In genomic region chr1:204992499-204992898, GRCh38 we compare ENCODE assay signal across 14 cellular contexts. TPM values are rescaled to one million over a fixed set of nuclear protein-coding genes. Genes with fewer than 3 reads are reported as not detected.
A peak's percentile ranks its signal among the peaks of the same experiment; 100 is the strongest.
DNase-seq lines count a peak whose midpoint lies in the region; ATAC-seq, FAIRE-seq and TF ChIP-seq lines count a peak whose summit lies in the region.
"Had no signal": no experiment of that assay in that cellular context is flagged by ENCODE, and none has a peak within 500 bp of the region (broad histone marks: within the 10 kb centered on the region; RNA-seq: fewer than 3 reads in every experiment).

No MANE protein-coding gene starts in this region.

- H3K36me3 ChIP-seq in WERI-Rb-1 (peaks cover 29% of the 10 kb centered on the region), left lung (no peaks in the 10 kb centered on the region)

- no peaks in the 10 kb centered on the region for H3K27me3 ChIP-seq in WERI-Rb-1 (ENCODE audit: insufficient read depth, low read depth, severe bottlenecking)
- H3K27me3 ChIP-seq in left lung, result peaks cover 0 to 10% of the 10 kb centered on the region in 2 donors
- H3K27me3 ChIP-seq: adrenal gland had no signal

- H3K4me1 Mint-ChIP-seq in glutamatergic neuron (ENCODE audit: low read depth, unreplicated experiment), result peaks cover 28% of the 10 kb centered on the region

- DNase-seq in activated naive CD4-positive, alpha-beta T cell treated with anti-CD3 and anti-CD28 coated beads, Interleukin-2, amount 50 U/mL, for 72 hours (ENCODE audit: low spot score in 2 of 2), result peak in 1 of 2 donors; percentile 11
- DNase-seq in activated naive CD4-positive, alpha-beta T cell treated with Interleukin-2 at 50 U/mL for 16 hours, result no peak
- DNase-seq in WERI-Rb-1 (no peak), left lung (peak; percentile 69 to 87), H54 (ENCODE audit: insufficient read length, low spot score) (no peak), DMS153 treated with DMSO at 0.1 percent for 48 hours (lab: John Stamatoyannopoulos, UW; ENCODE audit: unreplicated experiment) (no peak), glutamatergic neuron (no peak)
- DNase-seq: dermis blood vessel endothelial cell, islet precursor cell, NCI-H1048 had no signal

- no peaks in the 10 kb centered on the region for H3K9me3 Mint-ChIP-seq in activated naive CD4-positive, alpha-beta T cell treated with anti-CD3 and anti-CD28 coated beads, Interleukin-2, amount 50 U/mL, for 72 hours
- H3K9me3 Mint-ChIP-seq in glutamatergic neuron (ENCODE audit: unreplicated experiment), result peaks cover 26% of the 10 kb centered on the region

- no peak for ATAC-seq in activated naive CD4-positive, alpha-beta T cell treated with anti-CD3 and anti-CD28 coated beads, Interleukin-2, amount 50 U/mL, for 72 hours
- ATAC-seq in left lung, result peak; percentile 16
- ATAC-seq: Right ventricle myocardium inferior had no signal

- no peak for TF ChIP-seq POLR2A in H54 (IDR thresholded peaks at IDR 0.05; ENCODE audit: low read depth, low read length)

- TF ChIP-seq CTCF in WERI-Rb-1 (IDR thresholded peaks at IDR 0.05; ENCODE audit: low read depth, low read length) (no peak), left lung (IDR thresholded peaks at IDR 0.05) (no peak), glutamatergic neuron (IDR thresholded peaks at IDR 0.05; ENCODE audit: partially characterized antibody, unreplicated experiment) (no peak)

- no peak for FAIRE-seq in H54 (lab: Jason Lieb, UNC)

- peaks cover 0 to 26% of the 10 kb centered on the region in 2 donors for H3K4me1 ChIP-seq in left lung
- H3K4me1 ChIP-seq: adrenal gland had no signal

- H3K9me3 ChIP-seq in WERI-Rb-1 (ENCODE audit: severe bottlenecking) (no peaks in the 10 kb centered on the region), left lung (no peaks in the 10 kb centered on the region)
- H3K9me3 ChIP-seq: adrenal gland had no signal

- H3K27me3 Mint-ChIP-seq in glutamatergic neuron (ENCODE audit: unreplicated experiment), result peaks cover 26% of the 10 kb centered on the region

- no peak overlapping the region for H3K4me3 Mint-ChIP-seq in glutamatergic neuron (ENCODE audit: unreplicated experiment)

- H3K36me3 Mint-ChIP-seq in activated naive CD4-positive, alpha-beta T cell treated with anti-CD3 and anti-CD28 coated beads, Interleukin-2, amount 50 U/mL, for 72 hours, result no peaks in the 10 kb centered on the region
- peaks cover 18% of the 10 kb centered on the region for H3K36me3 Mint-ChIP-seq in glutamatergic neuron (ENCODE audit: unreplicated experiment)

- H3K27ac ChIP-seq in WERI-Rb-1 (peak overlapping the region; percentile 0; the same call in 1 of the 2 replicates), left lung (peak overlapping the region in 1 of 2 donors; percentile 88), temporal lobe (ENCODE audit: low read depth, low read length) (peak overlapping the region; percentile 100)
- H3K27ac ChIP-seq: adrenal gland had no signal

- H3K27ac Mint-ChIP-seq in activated naive CD4-positive, alpha-beta T cell treated with anti-CD3 and anti-CD28 coated beads, Interleukin-2, amount 50 U/mL, for 72 hours, result peak overlapping the region; percentile 33 to 82
- no peak overlapping the region for H3K27ac Mint-ChIP-seq in glutamatergic neuron (ENCODE audit: unreplicated experiment)

- intact Hi-C loops in left lung (cut with DNase I), result no loop called here

- H3K4me3 ChIP-seq in WERI-Rb-1 (ENCODE audit: low read depth, low read length), result no peak overlapping the region
- no peak overlapping the region for H3K4me3 ChIP-seq in left lung
- H3K4me3 ChIP-seq: adrenal gland, smooth muscle cell had no signal

RNA-seq across cellular contexts. Expression of gene CNTN2, which starts 50.5 kb away (rescaled TPM):
- total RNA-seq in activated naive CD4-positive, alpha-beta T cell treated with anti-CD3 and anti-CD28 coated beads, Interleukin-2, amount 50 U/mL, for 72 hours, result not detected
- total RNA-seq in left lung (not detected), temporal lobe (23.4 TPM), glutamatergic neuron (ENCODE audit: unreplicated experiment) (208 TPM)
- total RNA-seq: dermis blood vessel endothelial cell, smooth muscle cell had no signal

Comparison
In these comparisons a context has a peak if more than half of its experiments do, and no peak if none do; other contexts are left out.
1. DNase-seq: peak in left lung (2 of 2); none in activated naive CD4-positive, alpha-beta T cell treated with Interleukin-2 at 50 U/mL for 16 hours (single experiment), WERI-Rb-1 (single experiment), H54 (single experiment), DMS153 treated with DMSO at 0.1 percent for 48 hours (single experiment) and glutamatergic neuron (single experiment).
2. RNA of gene CNTN2, which starts 50.5 kb away (total RNA-seq): 208 TPM in glutamatergic neuron (single experiment) and 23.4 TPM in temporal lobe (single experiment); not detected in left lung and not detected in activated naive CD4-positive, alpha-beta T cell treated with anti-CD3 and anti-CD28 coated beads, Interleukin-2, amount 50 U/mL, for 72 hours; every median in the first group is over 10 times any median in the second.